Comparison of ENCODE assay signal across 18 cellular contexts in genomic region chr20:38635721-38636285, GRCh38. TPM values are rescaled to one million over a fixed set of nuclear protein-coding genes. Genes with fewer than 3 reads are reported as not detected.
A peak's percentile ranks its signal among the peaks of the same experiment; 100 is the strongest.
DNase-seq lines count a peak whose midpoint lies in the region; ATAC-seq and TF ChIP-seq lines count a peak whose summit lies in the region.
"Had no signal": no experiment of that assay in that cellular context is flagged by ENCODE, and none has a peak within 500 bp of the region (broad histone marks: within the 10 kb centered on the region; RNA-seq: fewer than 3 reads in every experiment).

No MANE protein-coding gene starts in this region.

- H3K9me3 Mint-ChIP-seq in stimulated activated naive B cell treated with anti-CD40 and anti-IgM and Interleukin-4, amounts not matched to agents 10 μg/mL and 1 μg/mL and 100 μg/mL, for 72 hours, result peaks cover 0 to 2% of the 10 kb centered on the region in 2 donors

- intact Hi-C loops in A673 (cut with micrococcal nuclease; ENCODE audit: unreplicated experiment) (no loop called here), tibial artery (cut with DNase I; ENCODE audit: low total_unique reads) (loop anchor here (5.0 kb wide), 1 partner anchor 49 kb away; no protein-coding TSS in a partner anchor)

- no peak for TF ChIP-seq CTCF in A673 (conservative IDR thresholded peaks at IDR 0.05; ENCODE audit: low read depth, low read length)
- TF ChIP-seq CTCF in epithelial cell of esophagus (IDR thresholded peaks at IDR 0.05; ENCODE audit: insufficient read depth, low read depth, low read length, missing control alignments), result no peak
- no peak for TF ChIP-seq CTCF in tibial artery (IDR thresholded peaks at IDR 0.05)

- CTCF ChIA-PET in A673 (lab: Charles Lee), result no interaction called here

- POLR2A ChIA-PET in A673 (lab: Charles Lee; ENCODE audit: low non-redundant PET), result no interaction called here

- no peak for ATAC-seq in stimulated activated naive B cell treated with anti-CD40 and anti-IgM and Interleukin-4, amounts not matched to agents 10 μg/mL and 1 μg/mL and 100 μg/mL, for 72 hours (replicated peaks)
- ATAC-seq in HG02973 (IDR thresholded peaks at IDR 0.05; ENCODE audit: unreplicated experiment), result no peak
- ATAC-seq: stimulated activated memory B cell treated with anti-CD40 and anti-IgM and Interleukin-4, amounts not matched to agents 10 μg/mL and 1 μg/mL and 100 μg/mL, for 72 hours had no signal

- H3K36me3 ChIP-seq in A673 (ENCODE audit: insufficient read depth, low read length, poor library complexity, severe bottlenecking), result no peaks in the 10 kb centered on the region
- no peaks in the 10 kb centered on the region for H3K36me3 ChIP-seq in H7 (replicated peaks; ENCODE audit: control insufficient read depth, insufficient read depth, low read length)
- H3K36me3 ChIP-seq in tibial artery, result no peaks in the 10 kb centered on the region
- H3K36me3 ChIP-seq: BLaER1, SJCRH30 had no signal

- H3K27me3 ChIP-seq in A673 (replicated peaks; ENCODE audit: insufficient read depth, low read depth, low read length, poor library complexity) (no peaks in the 10 kb centered on the region), H7 (ENCODE audit: control insufficient read depth, insufficient read depth, low read length) (no peaks in the 10 kb centered on the region), tibial artery (peaks cover 0 to 28% of the 10 kb centered on the region in 2 donors)
- H3K27me3 ChIP-seq: BLaER1 had no signal

- H3K36me3 Mint-ChIP-seq in stimulated activated naive B cell treated with anti-CD40 and anti-IgM and Interleukin-4, amounts not matched to agents 10 μg/mL and 1 μg/mL and 100 μg/mL, for 72 hours, result no peaks in the 10 kb centered on the region
- H3K36me3 Mint-ChIP-seq: stimulated activated memory B cell treated with anti-CD40 and anti-IgM and Interleukin-4, amounts not matched to agents 10 μg/mL and 1 μg/mL and 100 μg/mL, for 72 hours had no signal

- H3K4me3 ChIP-seq in A673 (ENCODE audit: low read depth, low read length, poor library complexity, severe bottlenecking) (no peak overlapping the region), H7 (ENCODE audit: insufficient read depth, low read depth, low read length) (no peak overlapping the region), epithelial cell of esophagus (ENCODE audit: low read length) (no peak overlapping the region), tibial artery (no peak overlapping the region)
- H3K4me3 ChIP-seq: BLaER1, SJCRH30 had no signal

- H3K4me3 Mint-ChIP-seq in stimulated activated naive B cell treated with anti-CD40 and anti-IgM and Interleukin-4, amounts not matched to agents 10 μg/mL and 1 μg/mL and 100 μg/mL, for 72 hours, result no peak overlapping the region
- H3K4me3 Mint-ChIP-seq: stimulated activated memory B cell treated with anti-CD40 and anti-IgM and Interleukin-4, amounts not matched to agents 10 μg/mL and 1 μg/mL and 100 μg/mL, for 72 hours had no signal

- DNase-seq in A673 (ENCODE audit: low spot score), result peak; percentile 23
- DNase-seq in H7, result peak; percentile 80
- DNase-seq in RKO (ENCODE audit: low spot score), result peak; percentile 81
- DNase-seq in epithelial cell of esophagus (ENCODE audit: low read depth), result peak; percentile 61
- DNase-seq in stimulated activated naive B cell treated with anti-CD40 and anti-IgM and Interleukin-4, amounts not matched to agents 10 μg/mL and 1 μg/mL and 100 μg/mL, for 72 hours, result no peak
- no peak for DNase-seq in foreskin melanocyte
- no peak for DNase-seq in tibial artery
- DNase-seq: activated CD4-positive, CD25-positive, alpha-beta regulatory T cell treated with anti-CD3 and anti-CD28 coated beads, Interleukin-2, amount 50 U/mL, for 72 hours; activated T-cell treated with anti-CD3 and anti-CD28 coated beads, Interleukin-2, amount 50 U/mL, for 1 hour; aorta; GF-D8; hypothalamus; stimulated activated CD4-positive, alpha-beta T cell treated with anti-CD3 and anti-CD28 coated beads, Interleukin-2, amount 100 ng/mL, for 48 hours had no signal

- H3K4me1 ChIP-seq in A673 (ENCODE audit: insufficient read depth, low read length, poor library complexity, severe bottlenecking), result no peaks in the 10 kb centered on the region
- peaks cover 0 to 4% (median 0%) of the 10 kb centered on the region in 4 donors for H3K4me1 ChIP-seq in tibial artery
- H3K4me1 ChIP-seq: parathyroid adenoma, SJCRH30 had no signal

- no peak overlapping the region for H3K27ac Mint-ChIP-seq in stimulated activated naive B cell treated with anti-CD40 and anti-IgM and Interleukin-4, amounts not matched to agents 10 μg/mL and 1 μg/mL and 100 μg/mL, for 72 hours
- H3K27ac Mint-ChIP-seq: stimulated activated memory B cell treated with anti-CD40 and anti-IgM and Interleukin-4, amounts not matched to agents 10 μg/mL and 1 μg/mL and 100 μg/mL, for 72 hours had no signal

- no peak overlapping the region for H3K27ac ChIP-seq in A673 (ENCODE audit: low read depth, low read length, poor library complexity, severe bottlenecking)
- H3K27ac ChIP-seq in tibial artery, result no peak overlapping the region
- H3K27ac ChIP-seq: BLaER1, parathyroid adenoma, SJCRH30 had no signal

- H3K4me1 Mint-ChIP-seq in stimulated activated naive B cell treated with anti-CD40 and anti-IgM and Interleukin-4, amounts not matched to agents 10 μg/mL and 1 μg/mL and 100 μg/mL, for 72 hours, result peaks cover 14 to 15% of the 10 kb centered on the region in 2 donors

- peaks cover 13 to 24% of the 10 kb centered on the region in 2 donors for H3K27me3 Mint-ChIP-seq in stimulated activated naive B cell treated with anti-CD40 and anti-IgM and Interleukin-4, amounts not matched to agents 10 μg/mL and 1 μg/mL and 100 μg/mL, for 72 hours

- H3K9me3 ChIP-seq in A673 (ENCODE audit: low read depth, low read length, poor library complexity, severe bottlenecking), result no peaks in the 10 kb centered on the region
- no peaks in the 10 kb centered on the region for H3K9me3 ChIP-seq in tibial artery
- H3K9me3 ChIP-seq: BLaER1, SJCRH30 had no signal

- no TSS peak for BruUV-seq in A673 (replicated peaks; lab: Mats Ljungman, UMichigan)

RNA-seq across cellular contexts. Expression of gene ARHGAP40, which starts 34.2 kb away (rescaled TPM):
- not detected in 2 replicates for total RNA-seq in A673 (2021)
- 10.9 and 13.2 TPM in 2 replicates for total RNA-seq in H7 (2014; rRNA removed; shearing (Covaris generic))
- total RNA-seq: aorta, SJCRH30 had no signal

RNA-seq across cellular contexts. Expression of gene ADIG, which starts 54.8 kb away (rescaled TPM):
- not detected in 2 replicates for total RNA-seq in A673 (2021)
- total RNA-seq in H7 (2014; rRNA removed; shearing (Covaris generic)), result not detected in 2 replicates
- total RNA-seq: aorta, SJCRH30 had no signal

Comparison
In these comparisons a context has a peak if more than half of its experiments do, and no peak if none do; other contexts are left out.
1. DNase-seq: peak in A673 (single experiment), H7 (single experiment), RKO (single experiment) and epithelial cell of esophagus (single experiment); none in stimulated activated naive B cell treated with anti-CD40 and anti-IgM and Interleukin-4, amounts not matched to agents 10 μg/mL and 1 μg/mL and 100 μg/mL, for 72 hours (single experiment), foreskin melanocyte (single experiment) and tibial artery (0 of 2).
2. RNA of gene ARHGAP40, which starts 34.2 kb away (total RNA-seq): 10.9 to 13.2 TPM in H7; not detected in A673; every median in the first group is over 10 times any median in the second.